In genomic region chr10:82932426-82932825, GRCh38 we compare ENCODE assay signal across 27 cellular contexts.
"Had no signal": no experiment of that assay in that cellular context is flagged by ENCODE, and none has a peak within 500 bp of the region (broad histone marks: within the 10 kb centered on the region; RNA-seq: fewer than 3 reads in every experiment).

No MANE protein-coding gene starts in this region.

- H3K4me1 ChIP-seq: SJSA1 had no signal

- DNase-seq: activated CD4-positive, alpha-beta T cell treated with anti-CD3 and anti-CD28 coated beads for 1 hour; activated CD4-positive, alpha-beta T cell treated with anti-CD3 and anti-CD28 coated beads, Interleukin-2, amount 10 ng/mL, durations not matched to agents 24 days and 14 days; activated CD4-positive, alpha-beta T cell treated with anti-CD3 and anti-CD28 coated beads, Interleukin-2, amount 50 U/mL, for 48 hours; activated CD8-positive, alpha-beta memory T cell treated with anti-CD3 and anti-CD28 coated beads, Interleukin-2, amount 10 ng/mL, durations not matched to agents 7 days and 5 days; activated effector memory CD4-positive, alpha-beta T cell treated with Interleukin-2 at 50 U/mL for 16 hours; activated naive CD4-positive, alpha-beta T cell; activated naive CD8-positive, alpha-beta T cell treated with anti-CD3 and anti-CD28 coated beads, Interleukin-2, amount 50 U/mL, for 24 hours; activated T-cell treated with anti-CD3 and anti-CD28 coated beads, Interleukin-2, amount 50 U/mL, for 24 hours; caudate nucleus; KG1; NCI-H1092; NCI-H1417; NCI-H1930; NCI-H2107; NCI-H2171 treated with DMSO at 0.1 percent for 48 hours; NCI-H345; NCI-H510A; NCI-H526 treated with DMSO at 0.1 percent for 48 hours; NK-92 treated with Interleukin-12 subunit alpha and Interleukin-12 subunit beta, amount 100 ng/mL, for 24 hours; OCI-M1; SHP77; T-helper 17 cell; T-helper 9 cell had no signal

- H3K27ac ChIP-seq: SJSA1 had no signal

- H3K9me3 ChIP-seq: SJSA1 had no signal

- H3K36me3 ChIP-seq: SJSA1 had no signal

- H3K4me3 ChIP-seq: SJSA1 had no signal

- H3K27me3 ChIP-seq: SJSA1 had no signal

- ATAC-seq: activated CD8-positive, alpha-beta memory T cell treated with anti-CD3 and anti-CD28 coated beads, Interleukin-2, amount 10 ng/mL, durations not matched to agents 7 days and 5 days; activated naive CD4-positive, alpha-beta T cell treated with anti-CD3 and anti-CD28 coated beads, Interleukin-2, amount 50 U/mL, for 72 hours; activated naive CD8-positive, alpha-beta T cell treated with anti-CD3 and anti-CD28 coated beads, Interleukin-2, amount 50 U/mL, for 24 hours; Panc1; T-helper 17 cell; WTC11 had no signal
